18 cellular contexts compared by ENCODE assay signal in the genomic region with DNA sequence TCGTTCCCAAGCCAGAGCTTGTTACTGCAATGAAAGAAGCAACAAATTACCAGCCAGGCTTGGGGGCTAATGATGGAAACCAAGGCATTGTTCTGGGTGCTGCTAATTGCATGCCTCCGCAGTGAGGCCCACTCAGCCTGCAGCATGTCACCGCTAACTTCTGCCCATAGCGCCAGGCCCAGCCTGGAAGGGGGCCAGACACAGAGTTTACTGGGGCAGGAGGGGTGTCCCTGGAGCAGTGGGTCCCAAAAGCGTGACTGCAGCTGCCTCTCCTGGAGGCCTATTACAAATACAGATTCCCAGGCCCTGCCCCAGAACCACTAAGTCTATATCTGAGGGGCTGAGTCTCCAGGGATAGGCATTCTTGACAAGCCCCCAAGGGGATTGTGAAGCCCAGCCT.
DNase-seq lines count a peak whose midpoint lies in the region; ATAC-seq and TF ChIP-seq lines count a peak whose summit lies in the region.
"Had no signal": no experiment of that assay in that cellular context is flagged by ENCODE, and none has a peak within 500 bp of the region (broad histone marks: within the 10 kb centered on the region; RNA-seq: fewer than 3 reads in every experiment).

No MANE protein-coding gene starts in this region.

- no peaks in the 10 kb centered on the region for H3K9me3 ChIP-seq in endodermal cell (ENCODE audit: control insufficient read depth, low read length)
- H3K9me3 ChIP-seq in neural progenitor cell (ENCODE audit: low read depth) = no peaks in the 10 kb centered on the region
- H3K9me3 ChIP-seq in H9 (ENCODE audit: control insufficient read depth, low read depth, low read length) = no peaks in the 10 kb centered on the region

- ATAC-seq in left ventricle myocardium superior (no peak), HG02870 (IDR thresholded peaks at IDR 0.05; ENCODE audit: unreplicated experiment) (no peak)
- ATAC-seq: SK-N-SH treated with all-trans-retinoic acid at 6 μM for 48 hours had no signal

- no peaks in the 10 kb centered on the region for H4K20me1 ChIP-seq in neural progenitor cell (ENCODE audit: low read depth)
- H4K20me1 ChIP-seq in H9 (ENCODE audit: control insufficient read depth, insufficient read depth, insufficient read length) = no peaks in the 10 kb centered on the region

- no peaks in the 10 kb centered on the region for H3K36me3 Mint-ChIP-seq in endodermal cell (ENCODE audit: low read depth)
- H3K36me3 Mint-ChIP-seq in neural progenitor cell = no peaks in the 10 kb centered on the region
- H3K36me3 Mint-ChIP-seq in H9 (ENCODE audit: insufficient read depth in 1 of 3, low read depth in 3 of 3) = no peaks in the 10 kb centered on the region

- H3K14ac ChIP-seq in H9 (ENCODE audit: insufficient read depth, low read length) = no peak overlapping the region

- H3K9ac ChIP-seq in endodermal cell (ENCODE audit: extremely low read depth, low read length, poor library complexity, severe bottlenecking) (no peak overlapping the region), neural progenitor cell (no peak overlapping the region), H9 (ENCODE audit: extremely low read depth, insufficient read length, low read length) (no peak overlapping the region)

- H3K56ac ChIP-seq in H9 (ENCODE audit: insufficient read length, low read depth, low read length) = no peak overlapping the region

- H3K27me3 ChIP-seq in endodermal cell (ENCODE audit: control insufficient read depth, insufficient read depth, low read length, poor library complexity, severe bottlenecking) = no peaks in the 10 kb centered on the region
- H3K27me3 ChIP-seq in neural progenitor cell = no peaks in the 10 kb centered on the region
- no peaks in the 10 kb centered on the region for H3K27me3 ChIP-seq in H9 (ENCODE audit: insufficient read depth, low read length)

- no peak overlapping the region for H2BK15ac ChIP-seq in H9 (ENCODE audit: low read depth, low read length)

- H3K79me2 ChIP-seq in neural progenitor cell (ENCODE audit: low read depth) (no peaks in the 10 kb centered on the region), H9 (ENCODE audit: insufficient read depth, low read length) (no peaks in the 10 kb centered on the region)

- H3K27ac Mint-ChIP-seq in endodermal cell (no peak overlapping the region), neural progenitor cell (no peak overlapping the region), H9 (no peak overlapping the region)

- no peak overlapping the region for H2BK12ac ChIP-seq in H9 (ENCODE audit: insufficient read length, low read depth, low read length)

- H3F3A ChIP-seq in neural progenitor cell (ENCODE audit: low read depth) = no peaks in the 10 kb centered on the region

- WGBS in endodermal cell (ENCODE audit: insufficient coverage in 1 of 2, insufficient read length in 1 of 2), 2 experiments = 87 to 89% methylated on average over 5 of the region's 5 CpGs
- WGBS in H9 (ENCODE audit: extremely low coverage, insufficient read length, low lambda C conversion rate) = no CpG with 5 or more reads among the region's 5 CpGs

- H3K4me1 Mint-ChIP-seq in endodermal cell (peaks cover 4% of the 10 kb centered on the region), neural progenitor cell (peaks cover 8% of the 10 kb centered on the region), H9 (peaks cover 8 to 22% of the 10 kb centered on the region in 2 experiments)

- H3K18ac ChIP-seq in H9 (ENCODE audit: insufficient read length, low read depth, low read length) = no peak overlapping the region

- H3K4ac ChIP-seq in H9 (ENCODE audit: low read depth, low read length) = no peak overlapping the region

- intact Hi-C loops in left ventricle myocardium superior (cut with micrococcal nuclease) (no loop called here), cardiac septum (cut with DNase I) (no loop called here)

- H4K5ac ChIP-seq in H9 (ENCODE audit: insufficient read length, low read depth, low read length) = no peak overlapping the region

- H2BK20ac ChIP-seq in H9 (ENCODE audit: low read depth, low read length, poor library complexity, severe bottlenecking) = no peak overlapping the region

- H3K23ac ChIP-seq in H9 (ENCODE audit: insufficient read length, low read depth, low read length) = no peak overlapping the region

- peak; percentile 7 for DNase-seq in left ventricle myocardium superior
- DNase-seq in cardiac septum (ENCODE audit: low spot score) = no peak
- DNase-seq in endodermal cell = peak; percentile 36
- DNase-seq in neural progenitor cell (ENCODE audit: low spot score) = peak; percentile 28
- DNase-seq in H9 = no peak
- DNase-seq in NCI-H1105 (lab: John Stamatoyannopoulos, UW) = no peak
- DNase-seq in NCI-H446 treated with DMSO at 0.1 percent for 48 hours (lab: John Stamatoyannopoulos, UW) = no peak
- DNase-seq: DMS79, NCI-H1105 treated with DMSO at 0.1 percent for 48 hours, NCI-H1694, NCI-H2107, NCI-H524, NCI-H82, OCI-M1, SHP77 had no signal

- H3T11ph ChIP-seq in H9 (ENCODE audit: low read length) = no peak overlapping the region

- H2BK5ac ChIP-seq in H9 (ENCODE audit: insufficient read length, low read length) = no peak overlapping the region

- no peak overlapping the region for H2AK5ac ChIP-seq in H9 (ENCODE audit: insufficient read length, low read length)

- H3K36me3 ChIP-seq in endodermal cell (ENCODE audit: control insufficient read depth, insufficient read depth, low read length) (no peaks in the 10 kb centered on the region), neural progenitor cell (no peaks in the 10 kb centered on the region)

- H3K79me1 ChIP-seq in H9 (ENCODE audit: insufficient read depth, low read depth, low read length, poor library complexity, severe bottlenecking) = no peaks in the 10 kb centered on the region

- no peak overlapping the region for H4K91ac ChIP-seq in H9 (ENCODE audit: insufficient read length, low read depth, low read length)

- H3K27ac ChIP-seq in endodermal cell (ENCODE audit: low read depth, low read length) (no peak overlapping the region), neural progenitor cell (no peak overlapping the region), H9 (ENCODE audit: insufficient read length, low read depth, low read length) (no peak overlapping the region)
- H3K27ac ChIP-seq: C4-2B had no signal

- H3K9me3 Mint-ChIP-seq in endodermal cell (no peaks in the 10 kb centered on the region), neural progenitor cell (no peaks in the 10 kb centered on the region), H9 (no peaks in the 10 kb centered on the region; a peak in 1 of 5 replicates)

- H3K27me3 Mint-ChIP-seq in endodermal cell (ENCODE audit: insufficient read depth) (peaks cover 4% of the 10 kb centered on the region), neural progenitor cell (ENCODE audit: insufficient read depth, low read depth) (peaks cover 4% of the 10 kb centered on the region), H9 (ENCODE audit: low read depth) (peaks cover 13% of the 10 kb centered on the region)

- no peak overlapping the region for H2BK120ac ChIP-seq in H9 (ENCODE audit: low read depth, low read length, poor library complexity, severe bottlenecking)

- no peak for TF ChIP-seq CTCF in endodermal cell (conservative IDR thresholded peaks at IDR 0.05)
- no peak for TF ChIP-seq CTCF in neural progenitor cell (IDR thresholded peaks at IDR 0.05)
- TF ChIP-seq CTCF in H9 (conservative IDR thresholded peaks at IDR 0.05) = no peak

- H3K4me2 ChIP-seq in neural progenitor cell (no peak overlapping the region), H9 (ENCODE audit: insufficient read depth, insufficient read length, low read length) (no peak overlapping the region)

- H2AFZ ChIP-seq in neural progenitor cell (replicated peaks) (no peak overlapping the region), H9 (ENCODE audit: low read length) (no peak overlapping the region)

- H3K4me3 Mint-ChIP-seq in endodermal cell (no peak overlapping the region), neural progenitor cell (no peak overlapping the region), H9 (no peak overlapping the region)

- H3K4me1 ChIP-seq in endodermal cell (ENCODE audit: control insufficient read depth, insufficient read depth, low read length) = no peaks in the 10 kb centered on the region
- H3K4me1 ChIP-seq in neural progenitor cell = peaks cover 3% of the 10 kb centered on the region
- H3K4me1 ChIP-seq in H9 (ENCODE audit: insufficient read depth, low read length) = no peaks in the 10 kb centered on the region

- no peak overlapping the region for H3K4me3 ChIP-seq in endodermal cell (ENCODE audit: low read length)
- H3K4me3 ChIP-seq in neural progenitor cell = no peak overlapping the region

- no peaks in the 10 kb centered on the region for H3K23me2 ChIP-seq in H9 (ENCODE audit: insufficient read length, low read depth, low read length, poor library complexity, severe bottlenecking)

- H4K8ac ChIP-seq in H9 (replicated peaks; ENCODE audit: insufficient read length, low read depth, low read length) = no peak overlapping the region

Comparison
In these comparisons a context has a peak if more than half of its experiments do, and no peak if none do; other contexts are left out.
1. DNase-seq: peak in left ventricle myocardium superior (single experiment), endodermal cell (single experiment) and neural progenitor cell (single experiment); none in cardiac septum (single experiment), H9 (single experiment), NCI-H1105 (single experiment) and NCI-H446 treated with DMSO at 0.1 percent for 48 hours (single experiment).